In the genomic region with DNA sequence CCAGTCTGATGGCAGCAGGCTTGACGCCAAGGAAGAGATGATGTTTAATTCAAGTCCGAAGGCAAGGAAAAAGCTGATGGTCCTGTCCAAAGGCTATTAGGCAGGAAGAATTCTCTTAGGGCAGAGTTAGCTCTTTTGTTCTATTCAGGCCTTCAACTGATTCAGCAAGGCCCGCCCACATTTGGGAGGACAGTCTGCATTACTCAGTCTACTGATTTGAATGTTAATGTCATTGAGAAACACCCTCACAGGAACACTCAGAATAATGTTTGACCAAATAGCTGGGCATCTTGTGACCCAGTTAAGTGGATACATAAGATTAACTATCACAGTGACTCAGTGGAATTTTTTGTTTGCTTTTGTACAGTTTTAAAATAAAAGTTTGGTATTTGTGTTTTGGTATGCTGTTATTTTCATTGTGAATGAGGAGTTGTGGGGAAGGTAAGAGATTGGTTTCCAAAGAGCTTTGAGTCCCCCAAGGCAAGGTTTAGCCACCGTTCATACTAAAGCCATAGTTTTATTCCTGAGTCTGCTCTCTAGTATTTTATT, we compare ENCODE assay signal across 2 cellular contexts.
TF ChIP-seq lines count a peak whose summit lies in the region.

No MANE protein-coding gene starts in this region.

TF ChIP-seq in GM23338, 12 proteins besides CTCF, POLR2A, EP300 and RAD21 (continues in another document):
- TF ChIP-seq, protein P1, sequence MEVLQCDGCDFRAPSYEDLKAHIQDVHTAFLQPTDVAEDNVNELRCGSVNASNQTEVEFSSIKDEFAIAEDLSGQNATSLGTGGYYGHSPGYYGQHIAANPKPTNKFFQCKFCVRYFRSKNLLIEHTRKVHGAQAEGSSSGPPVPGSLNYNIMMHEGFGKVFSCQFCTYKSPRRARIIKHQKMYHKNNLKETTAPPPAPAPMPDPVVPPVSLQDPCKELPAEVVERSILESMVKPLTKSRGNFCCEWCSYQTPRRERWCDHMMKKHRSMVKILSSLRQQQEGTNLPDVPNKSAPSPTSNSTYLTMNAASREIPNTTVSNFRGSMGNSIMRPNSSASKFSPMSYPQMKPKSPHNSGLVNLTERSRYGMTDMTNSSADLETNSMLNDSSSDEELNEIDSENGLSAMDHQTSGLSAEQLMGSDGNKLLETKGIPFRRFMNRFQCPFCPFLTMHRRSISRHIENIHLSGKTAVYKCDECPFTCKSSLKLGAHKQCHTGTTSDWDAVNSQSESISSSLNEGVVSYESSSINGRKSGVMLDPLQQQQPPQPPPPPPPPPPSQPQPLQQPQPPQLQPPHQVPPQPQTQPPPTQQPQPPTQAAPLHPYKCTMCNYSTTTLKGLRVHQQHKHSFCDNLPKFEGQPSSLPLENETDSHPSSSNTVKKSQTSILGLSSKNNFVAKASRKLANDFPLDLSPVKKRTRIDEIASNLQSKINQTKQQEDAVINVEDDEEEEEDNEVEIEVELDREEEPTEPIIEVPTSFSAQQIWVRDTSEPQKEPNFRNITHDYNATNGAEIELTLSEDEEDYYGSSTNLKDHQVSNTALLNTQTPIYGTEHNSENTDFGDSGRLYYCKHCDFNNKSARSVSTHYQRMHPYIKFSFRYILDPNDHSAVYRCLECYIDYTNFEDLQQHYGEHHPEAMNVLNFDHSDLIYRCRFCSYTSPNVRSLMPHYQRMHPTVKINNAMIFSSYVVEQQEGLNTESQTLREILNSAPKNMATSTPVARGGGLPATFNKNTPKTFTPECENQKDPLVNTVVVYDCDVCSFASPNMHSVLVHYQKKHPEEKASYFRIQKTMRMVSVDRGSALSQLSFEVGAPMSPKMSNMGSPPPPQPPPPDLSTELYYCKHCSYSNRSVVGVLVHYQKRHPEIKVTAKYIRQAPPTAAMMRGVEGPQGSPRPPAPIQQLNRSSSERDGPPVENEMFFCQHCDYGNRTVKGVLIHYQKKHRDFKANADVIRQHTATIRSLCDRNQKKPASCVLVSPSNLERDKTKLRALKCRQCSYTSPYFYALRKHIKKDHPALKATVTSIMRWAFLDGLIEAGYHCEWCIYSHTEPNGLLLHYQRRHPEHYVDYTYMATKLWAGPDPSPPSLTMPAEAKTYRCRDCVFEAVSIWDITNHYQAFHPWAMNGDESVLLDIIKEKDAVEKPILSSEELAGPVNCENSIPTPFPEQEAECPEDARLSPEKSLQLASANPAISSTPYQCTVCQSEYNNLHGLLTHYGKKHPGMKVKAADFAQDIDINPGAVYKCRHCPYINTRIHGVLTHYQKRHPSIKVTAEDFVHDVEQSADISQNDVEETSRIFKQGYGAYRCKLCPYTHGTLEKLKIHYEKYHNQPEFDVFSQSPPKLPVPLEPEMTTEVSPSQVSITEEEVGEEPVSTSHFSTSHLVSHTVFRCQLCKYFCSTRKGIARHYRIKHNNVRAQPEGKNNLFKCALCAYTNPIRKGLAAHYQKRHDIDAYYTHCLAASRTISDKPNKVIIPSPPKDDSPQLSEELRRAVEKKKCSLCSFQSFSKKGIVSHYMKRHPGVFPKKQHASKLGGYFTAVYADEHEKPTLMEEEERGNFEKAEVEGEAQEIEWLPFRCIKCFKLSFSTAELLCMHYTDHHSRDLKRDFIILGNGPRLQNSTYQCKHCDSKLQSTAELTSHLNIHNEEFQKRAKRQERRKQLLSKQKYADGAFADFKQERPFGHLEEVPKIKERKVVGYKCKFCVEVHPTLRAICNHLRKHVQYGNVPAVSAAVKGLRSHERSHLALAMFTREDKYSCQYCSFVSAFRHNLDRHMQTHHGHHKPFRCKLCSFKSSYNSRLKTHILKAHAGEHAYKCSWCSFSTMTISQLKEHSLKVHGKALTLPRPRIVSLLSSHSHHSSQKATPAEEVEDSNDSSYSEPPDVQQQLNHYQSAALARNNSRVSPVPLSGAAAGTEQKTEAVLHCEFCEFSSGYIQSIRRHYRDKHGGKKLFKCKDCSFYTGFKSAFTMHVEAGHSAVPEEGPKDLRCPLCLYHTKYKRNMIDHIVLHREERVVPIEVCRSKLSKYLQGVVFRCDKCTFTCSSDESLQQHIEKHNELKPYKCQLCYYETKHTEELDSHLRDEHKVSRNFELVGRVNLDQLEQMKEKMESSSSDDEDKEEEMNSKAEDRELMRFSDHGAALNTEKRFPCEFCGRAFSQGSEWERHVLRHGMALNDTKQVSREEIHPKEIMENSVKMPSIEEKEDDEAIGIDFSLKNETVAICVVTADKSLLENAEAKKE (CRISPR knock-in tag; IDR thresholded peaks at IDR 0.05): no peak
- TF ChIP-seq ZNF331 (CRISPR knock-in tag; IDR thresholded peaks at IDR 0.05; ENCODE audit: low read depth) (no peak), STAT1 (IDR thresholded peaks at IDR 0.05; ENCODE audit: unreplicated experiment) (no peak), JUNB (IDR thresholded peaks at IDR 0.05; ENCODE audit: unreplicated experiment) (no peak), ZNF114 (CRISPR knock-in tag; IDR thresholded peaks at IDR 0.05) (no peak), CREB1 (CRISPR knock-in tag; IDR thresholded peaks at IDR 0.05; ENCODE audit: low read depth) (no peak), NANOG (IDR thresholded peaks at IDR 0.05; ENCODE audit: borderline replicate concordance) (no peak)
- TF ChIP-seq, protein P2, sequence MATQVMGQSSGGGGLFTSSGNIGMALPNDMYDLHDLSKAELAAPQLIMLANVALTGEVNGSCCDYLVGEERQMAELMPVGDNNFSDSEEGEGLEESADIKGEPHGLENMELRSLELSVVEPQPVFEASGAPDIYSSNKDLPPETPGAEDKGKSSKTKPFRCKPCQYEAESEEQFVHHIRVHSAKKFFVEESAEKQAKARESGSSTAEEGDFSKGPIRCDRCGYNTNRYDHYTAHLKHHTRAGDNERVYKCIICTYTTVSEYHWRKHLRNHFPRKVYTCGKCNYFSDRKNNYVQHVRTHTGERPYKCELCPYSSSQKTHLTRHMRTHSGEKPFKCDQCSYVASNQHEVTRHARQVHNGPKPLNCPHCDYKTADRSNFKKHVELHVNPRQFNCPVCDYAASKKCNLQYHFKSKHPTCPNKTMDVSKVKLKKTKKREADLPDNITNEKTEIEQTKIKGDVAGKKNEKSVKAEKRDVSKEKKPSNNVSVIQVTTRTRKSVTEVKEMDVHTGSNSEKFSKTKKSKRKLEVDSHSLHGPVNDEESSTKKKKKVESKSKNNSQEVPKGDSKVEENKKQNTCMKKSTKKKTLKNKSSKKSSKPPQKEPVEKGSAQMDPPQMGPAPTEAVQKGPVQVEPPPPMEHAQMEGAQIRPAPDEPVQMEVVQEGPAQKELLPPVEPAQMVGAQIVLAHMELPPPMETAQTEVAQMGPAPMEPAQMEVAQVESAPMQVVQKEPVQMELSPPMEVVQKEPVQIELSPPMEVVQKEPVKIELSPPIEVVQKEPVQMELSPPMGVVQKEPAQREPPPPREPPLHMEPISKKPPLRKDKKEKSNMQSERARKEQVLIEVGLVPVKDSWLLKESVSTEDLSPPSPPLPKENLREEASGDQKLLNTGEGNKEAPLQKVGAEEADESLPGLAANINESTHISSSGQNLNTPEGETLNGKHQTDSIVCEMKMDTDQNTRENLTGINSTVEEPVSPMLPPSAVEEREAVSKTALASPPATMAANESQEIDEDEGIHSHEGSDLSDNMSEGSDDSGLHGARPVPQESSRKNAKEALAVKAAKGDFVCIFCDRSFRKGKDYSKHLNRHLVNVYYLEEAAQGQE (IDR thresholded peaks at IDR 0.05; ENCODE audit: unreplicated experiment): no peak
- TF ChIP-seq, protein P3, sequence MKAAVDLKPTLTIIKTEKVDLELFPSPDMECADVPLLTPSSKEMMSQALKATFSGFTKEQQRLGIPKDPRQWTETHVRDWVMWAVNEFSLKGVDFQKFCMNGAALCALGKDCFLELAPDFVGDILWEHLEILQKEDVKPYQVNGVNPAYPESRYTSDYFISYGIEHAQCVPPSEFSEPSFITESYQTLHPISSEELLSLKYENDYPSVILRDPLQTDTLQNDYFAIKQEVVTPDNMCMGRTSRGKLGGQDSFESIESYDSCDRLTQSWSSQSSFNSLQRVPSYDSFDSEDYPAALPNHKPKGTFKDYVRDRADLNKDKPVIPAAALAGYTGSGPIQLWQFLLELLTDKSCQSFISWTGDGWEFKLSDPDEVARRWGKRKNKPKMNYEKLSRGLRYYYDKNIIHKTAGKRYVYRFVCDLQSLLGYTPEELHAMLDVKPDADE (IDR thresholded peaks at IDR 0.05): no peak

TF ChIP-seq in K562, 482 proteins besides CTCF, POLR2A, EP300 and RAD21:
- TF ChIP-seq CBX1 (IDR thresholded peaks at IDR 0.05; ENCODE audit: low read depth) (no peak), RBM25 (IDR thresholded peaks at IDR 0.05; ENCODE audit: low read depth, low read length, severe bottlenecking) (peak; percentile 58), RAD51 (IDR thresholded peaks at IDR 0.05; ENCODE audit: borderline replicate concordance, low read depth) (no peak), POLR2G (IDR thresholded peaks at IDR 0.05; ENCODE audit: low read depth, low read length) (peak; percentile 8; the same call in 1 of the 2 replicates), YY1 (IDR thresholded peaks at IDR 0.05; ENCODE audit: borderline replicate concordance in 1 of 3, control insufficient read depth in 1 of 3, extremely low read depth in 1 of 3, insufficient read depth in 3 of 3, insufficient read length in 1 of 3, insufficient replicate concordance in 2 of 3, low read depth in 1 of 3, low read length in 2 of 3) (no peak), XRCC3 (IDR thresholded peaks at IDR 0.05) (no peak), ZBED1 (IDR thresholded peaks at IDR 0.05) (no peak), ZNF274 (IDR thresholded peaks at IDR 0.05; ENCODE audit: borderline replicate concordance, low read depth, low read length) (no peak), DACH1 (IDR thresholded peaks at IDR 0.05; ENCODE audit: partially characterized antibody) (no peak), ZNF316 (IDR thresholded peaks at IDR 0.05) (0 out of 2 replicates have a peak, but pooled peaks have one; percentile 26), ZNF134 (CRISPR knock-in tag; conservative IDR thresholded peaks at IDR 0.05) (peak; percentile 97), ZSCAN29 (IDR thresholded peaks at IDR 0.05) (no peak), POLR2AphosphoS2 (IDR thresholded peaks at IDR 0.05; ENCODE audit: low read length) (peak; percentile 88; the same call in 1 of the 2 replicates), FOSL1 (tag; conservative IDR thresholded peaks at IDR 0.05) (peak; percentile 30; the same call in 1 of the 2 replicates), MTA2 (IDR thresholded peaks at IDR 0.05; ENCODE audit: low read depth) (0 out of 2 replicates have a peak, but pooled peaks have one; percentile 5), NFATC3 (IDR thresholded peaks at IDR 0.05) (0 out of 2 replicates have a peak, but pooled peaks have one; percentile 33), FOXM1 (IDR thresholded peaks at IDR 0.05; ENCODE audit: low read depth) (peak; percentile 51; the same call in 1 of the 2 replicates), FOXM1 (CRISPR knock-in tag; IDR thresholded peaks at IDR 0.05; ENCODE audit: low read depth) (no peak), C11orf30 (IDR thresholded peaks at IDR 0.05; ENCODE audit: low read depth) (peak; percentile 6; the same call in 1 of the 2 replicates), ZNF766 (CRISPR knock-in tag; conservative IDR thresholded peaks at IDR 0.05) (no peak), SUPT5H (IDR thresholded peaks at IDR 0.05) (peak; percentile 25; the same call in 1 of the 2 replicates)
- TF ChIP-seq, protein P4, sequence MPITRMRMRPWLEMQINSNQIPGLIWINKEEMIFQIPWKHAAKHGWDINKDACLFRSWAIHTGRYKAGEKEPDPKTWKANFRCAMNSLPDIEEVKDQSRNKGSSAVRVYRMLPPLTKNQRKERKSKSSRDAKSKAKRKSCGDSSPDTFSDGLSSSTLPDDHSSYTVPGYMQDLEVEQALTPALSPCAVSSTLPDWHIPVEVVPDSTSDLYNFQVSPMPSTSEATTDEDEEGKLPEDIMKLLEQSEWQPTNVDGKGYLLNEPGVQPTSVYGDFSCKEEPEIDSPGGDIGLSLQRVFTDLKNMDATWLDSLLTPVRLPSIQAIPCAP (CRISPR knock-in tag; IDR thresholded peaks at IDR 0.05; ENCODE audit: borderline replicate concordance): no peak
- TF ChIP-seq, protein P5, sequence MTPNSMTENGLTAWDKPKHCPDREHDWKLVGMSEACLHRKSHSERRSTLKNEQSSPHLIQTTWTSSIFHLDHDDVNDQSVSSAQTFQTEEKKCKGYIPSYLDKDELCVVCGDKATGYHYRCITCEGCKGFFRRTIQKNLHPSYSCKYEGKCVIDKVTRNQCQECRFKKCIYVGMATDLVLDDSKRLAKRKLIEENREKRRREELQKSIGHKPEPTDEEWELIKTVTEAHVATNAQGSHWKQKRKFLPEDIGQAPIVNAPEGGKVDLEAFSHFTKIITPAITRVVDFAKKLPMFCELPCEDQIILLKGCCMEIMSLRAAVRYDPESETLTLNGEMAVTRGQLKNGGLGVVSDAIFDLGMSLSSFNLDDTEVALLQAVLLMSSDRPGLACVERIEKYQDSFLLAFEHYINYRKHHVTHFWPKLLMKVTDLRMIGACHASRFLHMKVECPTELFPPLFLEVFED (CRISPR knock-in tag; conservative IDR thresholded peaks at IDR 0.05): no peak
